ENCODE assay signal across 20 cellular contexts in the genomic region with DNA sequence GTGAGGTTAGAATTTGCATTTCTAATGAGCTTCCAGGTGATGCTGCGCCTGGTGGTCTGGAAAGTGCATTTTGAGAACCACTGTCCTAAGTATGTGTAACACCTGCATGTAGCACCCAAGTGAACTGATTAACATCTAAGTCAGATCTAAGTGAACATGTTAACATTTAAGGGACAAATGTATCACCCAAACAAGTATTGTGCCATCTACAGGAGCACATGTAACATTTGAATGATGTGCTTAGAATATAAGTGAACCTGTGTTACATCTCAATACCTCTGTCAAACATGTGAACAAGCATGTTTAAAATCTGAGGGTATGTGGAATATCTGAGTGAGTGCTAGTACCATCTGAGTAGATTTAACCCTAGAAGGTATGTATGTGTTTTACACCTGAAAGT.
DNase-seq lines count a peak whose midpoint lies in the region; ATAC-seq, FAIRE-seq and TF ChIP-seq lines count a peak whose summit lies in the region.
"Had no signal": no experiment of that assay in that cellular context is flagged by ENCODE, and none has a peak within 500 bp of the region (broad histone marks: within the 10 kb centered on the region; RNA-seq: fewer than 3 reads in every experiment).

No MANE protein-coding gene starts in this region.

- no peak for FAIRE-seq in HepG2 (lab: Jason Lieb, UNC)
- FAIRE-seq: GM19239, H54 had no signal

- 42% methylated on average over 1 of the region's 1 CpG for WGBS in liver
- WGBS in HepG2 (ENCODE audit: low lambda C conversion rate) = 33% methylated on average over 1 of the region's 1 CpG
- 0 to 51% (median 32%) methylated on average over 1 of the region's 1 CpG for WGBS in spleen, 5 donors

- no peaks in the 10 kb centered on the region for H3K9me3 ChIP-seq in liver (ENCODE audit: control insufficient read depth in 4 of 4, low read length in 3 of 4)
- H3K9me3 ChIP-seq in HepG2 (ENCODE audit: low read length) = no peaks in the 10 kb centered on the region
- no peaks in the 10 kb centered on the region for H3K9me3 ChIP-seq in spleen
- H3K9me3 ChIP-seq: BLaER1 had no signal

- DNase-seq in HepG2 (ENCODE audit: low spot score) (no peak), NCI-H526 treated with DMSO at 0.1 percent for 48 hours (lab: John Stamatoyannopoulos, UW) (peak; percentile 7), left lobe of liver (ENCODE audit: low spot score) (no peak), H7 (no peak), spleen (no peak)
- DNase-seq: 8988T; Calu3; CD8-positive, alpha-beta T cell; DMS 273 treated with DMSO at 0.1 percent for 48 hours; DMS53; DND-41; EL; HFFc6 had no signal

- in situ Hi-C loops in HepG2 (cut with HindIII; ENCODE audit: extremely low pct_ligation_motif_present, low pct_unique_long_range_greater_than_20kb) = no loop called here

- no peaks in the 10 kb centered on the region for H3K79me2 ChIP-seq in HepG2 (ENCODE audit: insufficient read depth, low read length)

- TF ChIP-seq POLR2A in HepG2 (IDR thresholded peaks at IDR 0.05; ENCODE audit: insufficient read depth in 1 of 2, low read depth in 2 of 2, low read length in 2 of 2) (no peak), spleen (IDR thresholded peaks at IDR 0.05) (no peak)

- H3K4me1 ChIP-seq in liver (ENCODE audit: control insufficient read depth in 4 of 4, insufficient read depth in 4 of 4, low read length in 3 of 4) = no peaks in the 10 kb centered on the region
- no peaks in the 10 kb centered on the region for H3K4me1 ChIP-seq in HepG2 (ENCODE audit: insufficient read depth, low read length)
- no peaks in the 10 kb centered on the region for H3K4me1 ChIP-seq in spleen
- H3K4me1 ChIP-seq: BLaER1 had no signal

- peak; percentile 53 to 55 for TF ChIP-seq RAD21 in liver (IDR thresholded peaks at IDR 0.05)
- TF ChIP-seq RAD21 in HepG2 (CRISPR knock-in tag; IDR thresholded peaks at IDR 0.05) = no peak

- intact Hi-C loops in HepG2 (cut with micrococcal nuclease; ENCODE audit: unreplicated experiment) (no loop called here), spleen (cut with DNase I; ENCODE audit: low total_unique reads) (no loop called here)

- no TSS peak for BruUV-seq in HepG2 (replicated peaks; lab: Mats Ljungman, UMichigan)

- CTCF ChIA-PET in HepG2 (lab: Yijun Ruan, JAX; ENCODE audit: low intra/inter-chr PET ratio, low total read pairs) = no interaction called here

- H3K27ac ChIP-seq in liver (ENCODE audit: low read depth in 1 of 2, low read length in 2 of 2) (no peak overlapping the region), HepG2 (ENCODE audit: extremely low read length, insufficient read depth, low read length) (no peak overlapping the region), spleen (no peak overlapping the region)
- H3K27ac ChIP-seq: BLaER1 had no signal

- H3K36me3 ChIP-seq in liver (ENCODE audit: control insufficient read depth in 4 of 4, insufficient read depth in 3 of 4, low read depth in 1 of 4, low read length in 3 of 4) (no peaks in the 10 kb centered on the region), HepG2 (replicated peaks in 1 of 2; ENCODE audit: control insufficient read depth in 1 of 2, insufficient read depth in 2 of 2, low read length in 2 of 2) (no peaks in the 10 kb centered on the region), H7 (replicated peaks; ENCODE audit: control insufficient read depth, insufficient read depth, low read length) (no peaks in the 10 kb centered on the region), spleen (no peaks in the 10 kb centered on the region)
- H3K36me3 ChIP-seq: BLaER1 had no signal

- H3K4me2 ChIP-seq in HepG2 (ENCODE audit: low read depth, low read length) = no peak overlapping the region
- H3K4me2 ChIP-seq: BLaER1 had no signal

- no peak for ATAC-seq in HepG2
- ATAC-seq in left lobe of liver = peak; percentile 63
- no peak for ATAC-seq in HG03025 (IDR thresholded peaks at IDR 0.05; ENCODE audit: low FRiP score, unreplicated experiment)
- ATAC-seq: CD8-positive, alpha-beta T cell; GM12878; HCT116 had no signal

- no peak overlapping the region for H2AFZ ChIP-seq in HepG2 (ENCODE audit: low read length)

- no peaks in the 10 kb centered on the region for H4K20me1 ChIP-seq in HepG2 (ENCODE audit: insufficient read depth, low read length)
- H4K20me1 ChIP-seq: BLaER1 had no signal

- no peaks in the 10 kb centered on the region for H3K27me3 ChIP-seq in liver (ENCODE audit: control insufficient read depth in 4 of 4, insufficient read depth in 4 of 4, low read length in 3 of 4)
- no peaks in the 10 kb centered on the region for H3K27me3 ChIP-seq in HepG2 (ENCODE audit: control insufficient read depth in 1 of 2, insufficient read depth in 2 of 2, low read length in 2 of 2)
- H3K27me3 ChIP-seq in H7 (ENCODE audit: control insufficient read depth, insufficient read depth, low read length) = no peaks in the 10 kb centered on the region
- no peaks in the 10 kb centered on the region for H3K27me3 ChIP-seq in spleen (replicated peaks in 1 of 7)
- H3K27me3 ChIP-seq: BLaER1 had no signal

- TF ChIP-seq EP300 in HepG2 (IDR thresholded peaks at IDR 0.05; ENCODE audit: low read depth in 2 of 2, low read length in 2 of 2) (no peak), HepG2 (CRISPR knock-in tag; IDR thresholded peaks at IDR 0.05; ENCODE audit: borderline replicate concordance) (no peak)

- TF ChIP-seq CTCF in liver (IDR thresholded peaks at IDR 0.05; ENCODE audit: low read depth, low read length, missing input control) (no peak), HepG2 (CRISPR knock-in tag; IDR thresholded peaks at IDR 0.05) (no peak), spleen (IDR thresholded peaks at IDR 0.05 in 8 of 11, conservative IDR thresholded peaks at IDR 0.05 in 3 of 11) (no peak)

- POLR2A ChIA-PET in HepG2 (lab: Yijun Ruan, JAX) = no interaction called here

- H3K4me3 ChIP-seq in liver (ENCODE audit: low read depth in 1 of 3, low read length in 3 of 3) (no peak overlapping the region), HepG2 (replicated peaks in 1 of 3; ENCODE audit: insufficient read depth in 1 of 3, low read depth in 2 of 3, low read length in 3 of 3) (no peak overlapping the region), H7 (ENCODE audit: insufficient read depth, low read depth, low read length) (no peak overlapping the region), spleen (no peak overlapping the region)
- H3K4me3 ChIP-seq: BLaER1, GM12878 had no signal

- H3K9ac ChIP-seq in liver (ENCODE audit: low read depth in 1 of 2, low read length in 2 of 2) = no peak overlapping the region
- H3K9ac ChIP-seq in HepG2 (ENCODE audit: insufficient read depth, low read depth, low read length) = no peak overlapping the region
- H3K9ac ChIP-seq: BLaER1 had no signal

TF ChIP-seq in liver, 16 proteins besides CTCF, POLR2A, EP300 and RAD21:
- TF ChIP-seq FOXA1 (IDR thresholded peaks at IDR 0.05) = no peak
- TF ChIP-seq, protein P1, sequence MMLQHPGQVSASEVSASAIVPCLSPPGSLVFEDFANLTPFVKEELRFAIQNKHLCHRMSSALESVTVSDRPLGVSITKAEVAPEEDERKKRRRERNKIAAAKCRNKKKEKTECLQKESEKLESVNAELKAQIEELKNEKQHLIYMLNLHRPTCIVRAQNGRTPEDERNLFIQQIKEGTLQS (IDR thresholded peaks at IDR 0.05) = no peak
- TF ChIP-seq JUND (IDR thresholded peaks at IDR 0.05) = no peak
- no peak for TF ChIP-seq NR2F2 (IDR thresholded peaks at IDR 0.05)
- TF ChIP-seq SP1 (IDR thresholded peaks at IDR 0.05) = no peak
- no peak for TF ChIP-seq TAF1 (conservative IDR thresholded peaks at IDR 0.05)
- TF ChIP-seq HNF4A (conservative IDR thresholded peaks at IDR 0.05) = no peak
- no peak for TF ChIP-seq GABPA (IDR thresholded peaks at IDR 0.05 in 1 of 2, conservative IDR thresholded peaks at IDR 0.05 in 1 of 2)
- TF ChIP-seq, protein P2, sequence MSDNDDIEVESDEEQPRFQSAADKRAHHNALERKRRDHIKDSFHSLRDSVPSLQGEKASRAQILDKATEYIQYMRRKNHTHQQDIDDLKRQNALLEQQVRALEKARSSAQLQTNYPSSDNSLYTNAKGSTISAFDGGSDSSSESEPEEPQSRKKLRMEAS (IDR thresholded peaks at IDR 0.05) = no peak

TF ChIP-seq in HepG2, 621 proteins besides CTCF, POLR2A, EP300 and RAD21 (continues in another document):
- TF ChIP-seq, protein P3, sequence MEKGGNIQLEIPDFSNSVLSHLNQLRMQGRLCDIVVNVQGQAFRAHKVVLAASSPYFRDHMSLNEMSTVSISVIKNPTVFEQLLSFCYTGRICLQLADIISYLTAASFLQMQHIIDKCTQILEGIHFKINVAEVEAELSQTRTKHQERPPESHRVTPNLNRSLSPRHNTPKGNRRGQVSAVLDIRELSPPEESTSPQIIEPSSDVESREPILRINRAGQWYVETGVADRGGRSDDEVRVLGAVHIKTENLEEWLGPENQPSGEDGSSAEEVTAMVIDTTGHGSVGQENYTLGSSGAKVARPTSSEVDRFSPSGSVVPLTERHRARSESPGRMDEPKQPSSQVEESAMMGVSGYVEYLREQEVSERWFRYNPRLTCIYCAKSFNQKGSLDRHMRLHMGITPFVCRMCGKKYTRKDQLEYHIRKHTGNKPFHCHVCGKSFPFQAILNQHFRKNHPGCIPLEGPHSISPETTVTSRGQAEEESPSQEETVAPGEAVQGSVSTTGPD (CRISPR knock-in tag; IDR thresholded peaks at IDR 0.05) = no peak
- TF ChIP-seq STAT5B (CRISPR knock-in tag; IDR thresholded peaks at IDR 0.05) (no peak), DMAP1 (CRISPR knock-in tag; IDR thresholded peaks at IDR 0.05) (no peak), MIXL1 (CRISPR knock-in tag; IDR thresholded peaks at IDR 0.05) (no peak), ZNF605 (CRISPR knock-in tag; IDR thresholded peaks at IDR 0.05) (no peak), KDM4B (CRISPR knock-in tag; IDR thresholded peaks at IDR 0.05) (no peak), ZNF644 (CRISPR knock-in tag; IDR thresholded peaks at IDR 0.05; ENCODE audit: low read depth) (no peak), ZNF570 (CRISPR knock-in tag; IDR thresholded peaks at IDR 0.05; ENCODE audit: borderline replicate concordance) (no peak), POLR2AphosphoS2 (IDR thresholded peaks at IDR 0.05; ENCODE audit: low read depth, low read length) (no peak)
- TF ChIP-seq, protein P4, sequence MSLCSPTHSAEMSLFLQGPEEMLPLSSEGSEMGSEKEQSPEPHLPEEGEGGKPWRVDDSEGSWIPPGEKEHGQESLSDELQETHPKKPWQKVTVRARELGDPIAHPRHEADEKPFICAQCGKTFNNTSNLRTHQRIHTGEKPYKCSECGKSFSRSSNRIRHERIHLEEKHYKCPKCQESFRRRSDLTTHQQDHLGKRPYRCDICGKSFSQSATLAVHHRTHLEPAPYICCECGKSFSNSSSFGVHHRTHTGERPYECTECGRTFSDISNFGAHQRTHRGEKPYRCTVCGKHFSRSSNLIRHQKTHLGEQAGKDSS (CRISPR knock-in tag; IDR thresholded peaks at IDR 0.05; ENCODE audit: borderline replicate concordance, low read depth) = no peak
